20 cellular contexts compared by ENCODE assay signal in genomic region chr1:13628711-13629110, GRCh38. TPM values are rescaled to one million over a fixed set of nuclear protein-coding genes. Genes with fewer than 3 reads are reported as not detected.
"Had no signal": no experiment of that assay in that cellular context is flagged by ENCODE, and none has a peak within 500 bp of the region (broad histone marks: within the 10 kb centered on the region; RNA-seq: fewer than 3 reads in every experiment).

No MANE protein-coding gene starts in this region.

- H3K4me1 Mint-ChIP-seq: activated naive CD4-positive, alpha-beta T cell treated with anti-CD3 and anti-CD28 coated beads, Interleukin-2, amount 10 ng/mL, durations not matched to agents 7 days and 5 days; endodermal cell; natural killer cell; stimulated activated naive CD8-positive, alpha-beta T cell treated with anti-CD3 and anti-CD28 coated beads, Interleukin-15, amount 100 ng/mL, for 72 hours had no signal

- H3K9me3 ChIP-seq: ascending aorta, right atrium auricular region, testis, upper lobe of right lung had no signal

- H3K36me3 ChIP-seq: ascending aorta, left ventricle myocardium inferior, right atrium auricular region, upper lobe of right lung had no signal

- H3K4me3 ChIP-seq: ascending aorta, left ventricle myocardium inferior, right atrium auricular region, testis, upper lobe of right lung had no signal

- DNase-seq: activated CD4-positive, alpha-beta T cell treated with anti-CD3 and anti-CD28 coated beads, Interleukin-2, amount 50 U/mL, for 48 hours; activated naive CD4-positive, alpha-beta T cell treated with anti-CD3 and anti-CD28 coated beads, Interleukin-2, amount 10 ng/mL, durations not matched to agents 7 days and 5 days; dermis blood vessel endothelial cell; endodermal cell; hippocampal formation; left ventricle myocardium inferior; mesenchymal stem cell; natural killer cell; posterior cingulate gyrus; small intestine; stimulated activated naive CD8-positive, alpha-beta T cell treated with anti-CD3 and anti-CD28 coated beads, Interleukin-15, amount 100 ng/mL, for 72 hours; T-helper 1 cell; T1000; testis; upper lobe of right lung had no signal

- H3K4me1 ChIP-seq: ascending aorta, left ventricle myocardium inferior, right atrium auricular region, testis, upper lobe of right lung had no signal

- FAIRE-seq: keratinocyte, small intestine had no signal

- H3K27me3 ChIP-seq: ascending aorta, right atrium auricular region, testis, upper lobe of right lung had no signal

- H3K27ac ChIP-seq: ascending aorta, left ventricle myocardium inferior, right atrium auricular region, testis, upper lobe of right lung, VCaP had no signal

- H3K4me3 Mint-ChIP-seq: activated naive CD4-positive, alpha-beta T cell treated with anti-CD3 and anti-CD28 coated beads, Interleukin-2, amount 10 ng/mL, durations not matched to agents 7 days and 5 days; endodermal cell; natural killer cell; stimulated activated naive CD8-positive, alpha-beta T cell treated with anti-CD3 and anti-CD28 coated beads, Interleukin-15, amount 100 ng/mL, for 72 hours had no signal

- H3K36me3 Mint-ChIP-seq: activated naive CD4-positive, alpha-beta T cell treated with anti-CD3 and anti-CD28 coated beads, Interleukin-2, amount 10 ng/mL, durations not matched to agents 7 days and 5 days; natural killer cell had no signal

- H3K27ac Mint-ChIP-seq: activated naive CD4-positive, alpha-beta T cell treated with anti-CD3 and anti-CD28 coated beads, Interleukin-2, amount 10 ng/mL, durations not matched to agents 7 days and 5 days; activated T-helper 2 cell treated with anti-CD3 and anti-CD28 coated beads, Interferon-gamma antibody, Interleukin-2, Interleukin-4, amounts not matched to agents 10 μg/mL and 5 μg/mL and 100 μg/mL, durations not matched to agents 14 hours and 24 hours and 36 hours; endodermal cell; natural killer cell; stimulated activated naive CD8-positive, alpha-beta T cell treated with anti-CD3 and anti-CD28 coated beads, Interleukin-15, amount 100 ng/mL, for 72 hours had no signal

- ATAC-seq: natural killer cell; stimulated activated naive CD8-positive, alpha-beta T cell treated with anti-CD3 and anti-CD28 coated beads, Interleukin-15, amount 100 ng/mL, for 72 hours; upper lobe of right lung had no signal

- H3K9me3 Mint-ChIP-seq: activated T-helper 2 cell treated with anti-CD3 and anti-CD28 coated beads, Interferon-gamma antibody, Interleukin-2, Interleukin-4, amounts not matched to agents 10 μg/mL and 5 μg/mL and 100 μg/mL, durations not matched to agents 14 hours and 24 hours and 36 hours had no signal

RNA-seq across cellular contexts. Expression of gene PDPN, which starts 45.1 kb away (rescaled TPM):
- total RNA-seq: activated T-helper 2 cell treated with anti-CD3 and anti-CD28 coated beads, Interferon-gamma antibody, Interleukin-2, Interleukin-4, amounts not matched to agents 10 μg/mL and 5 μg/mL and 100 μg/mL, durations not matched to agents 14 hours and 24 hours and 36 hours; natural killer cell had no signal
